Comparison of ENCODE assay signal across 1 cellular context in genomic region chr3:180275176-180275575, GRCh38.
TF ChIP-seq lines count a peak whose summit lies in the region.

No MANE protein-coding gene starts in this region.

TF ChIP-seq in SK-N-SH, 30 proteins besides CTCF, POLR2A, EP300 and RAD21 (continued from another document):
- TF ChIP-seq USF1 (IDR thresholded peaks at IDR 0.05; ENCODE audit: borderline replicate concordance, low read depth) = no peak
- TF ChIP-seq ELF1 (IDR thresholded peaks at IDR 0.05) = no peak
- TF ChIP-seq JUND (IDR thresholded peaks at IDR 0.05) = no peak
- no peak for TF ChIP-seq USF2 (IDR thresholded peaks at IDR 0.05; ENCODE audit: borderline replicate concordance, low read depth, low read length)
- no peak for TF ChIP-seq TEAD4 (IDR thresholded peaks at IDR 0.05; ENCODE audit: borderline replicate concordance, insufficient read depth)
- TF ChIP-seq MEF2A (IDR thresholded peaks at IDR 0.05; ENCODE audit: borderline replicate concordance, low read depth) = no peak
- no peak for TF ChIP-seq RCOR1 (IDR thresholded peaks at IDR 0.05; ENCODE audit: low read length)
- TF ChIP-seq EZH2phosphoT487 (IDR thresholded peaks at IDR 0.05; ENCODE audit: borderline replicate concordance, low read depth) = no peak
- no peak for TF ChIP-seq MXI1 (IDR thresholded peaks at IDR 0.05; ENCODE audit: low read depth, low read length)
- no peak for TF ChIP-seq SIN3A (IDR thresholded peaks at IDR 0.05; ENCODE audit: borderline replicate concordance, low read depth, low read length)
